Comparison of ENCODE assay signal across 15 cellular contexts in genomic region chr7:86116-86515, GRCh38.
"Had no signal": no experiment of that assay in that cellular context is flagged by ENCODE, and none has a peak within 500 bp of the region (broad histone marks: within the 10 kb centered on the region; RNA-seq: fewer than 3 reads in every experiment).

No MANE protein-coding gene starts in this region.

- H3K27me3 ChIP-seq: breast epithelium, dorsolateral prefrontal cortex, gastroesophageal sphincter, pancreas had no signal

- H3K27ac Mint-ChIP-seq: activated CD4-positive, alpha-beta memory T cell treated with anti-CD3 and anti-CD28 coated beads, Interleukin-2, amount 10 ng/mL, durations not matched to agents 7 days and 5 days; activated naive CD8-positive, alpha-beta T cell treated with anti-CD3 and anti-CD28 coated beads, Interleukin-2, amount 10 ng/mL, durations not matched to agents 7 days and 5 days; activated T-cell treated with anti-CD3 and anti-CD28 coated beads, Interleukin-2, amount 50 U/mL, for 72 hours; memory B cell; T-helper 17 cell had no signal

- DNase-seq: activated CD4-positive, alpha-beta memory T cell treated with anti-CD3 and anti-CD28 coated beads, Interleukin-2, amount 10 ng/mL, durations not matched to agents 7 days and 5 days; activated gamma-delta T cell treated with Interleukin-2 at 50 U/mL for 16 hours; activated naive CD8-positive, alpha-beta T cell treated with anti-CD3 and anti-CD28 coated beads, Interleukin-2, amount 10 ng/mL, durations not matched to agents 7 days and 5 days; activated T-cell treated with anti-CD3 and anti-CD28 coated beads, Interleukin-2, amount 50 U/mL, for 72 hours; nephron progenitor cell; stimulated activated CD4-positive, alpha-beta T cell treated with anti-CD3 and anti-CD28 coated beads, Interleukin-4, amount 100 ng/mL, for 1 hour; stimulated activated naive CD4-positive, alpha-beta T cell treated with Interleukin-2 at 50 U/mL for 16 hours; T-helper 17 cell; WERI-Rb-1 had no signal

- H3K4me3 Mint-ChIP-seq: activated CD4-positive, alpha-beta memory T cell treated with anti-CD3 and anti-CD28 coated beads, Interleukin-2, amount 10 ng/mL, durations not matched to agents 7 days and 5 days; activated naive CD8-positive, alpha-beta T cell treated with anti-CD3 and anti-CD28 coated beads, Interleukin-2, amount 10 ng/mL, durations not matched to agents 7 days and 5 days; activated T-cell treated with anti-CD3 and anti-CD28 coated beads, Interleukin-2, amount 50 U/mL, for 72 hours; memory B cell; nephron progenitor cell; T-helper 17 cell had no signal

- H3K36me3 ChIP-seq: breast epithelium, gastroesophageal sphincter, pancreas, suprapubic skin, WERI-Rb-1 had no signal

- H3K4me3 ChIP-seq: breast epithelium, dorsolateral prefrontal cortex, gastroesophageal sphincter, pancreas, suprapubic skin had no signal

- H3K27me3 Mint-ChIP-seq: activated CD4-positive, alpha-beta memory T cell treated with anti-CD3 and anti-CD28 coated beads, Interleukin-2, amount 10 ng/mL, durations not matched to agents 7 days and 5 days; activated naive CD8-positive, alpha-beta T cell treated with anti-CD3 and anti-CD28 coated beads, Interleukin-2, amount 10 ng/mL, durations not matched to agents 7 days and 5 days had no signal

- ATAC-seq: activated T-cell treated with anti-CD3 and anti-CD28 coated beads, Interleukin-2, amount 50 U/mL, for 72 hours; gastroesophageal sphincter; pancreas; T-helper 17 cell had no signal

- H3K27ac ChIP-seq: pancreas, suprapubic skin, WERI-Rb-1 had no signal

- H3K36me3 Mint-ChIP-seq: activated naive CD8-positive, alpha-beta T cell treated with anti-CD3 and anti-CD28 coated beads, Interleukin-2, amount 10 ng/mL, durations not matched to agents 7 days and 5 days; memory B cell had no signal

- H3K9me3 Mint-ChIP-seq: activated naive CD8-positive, alpha-beta T cell treated with anti-CD3 and anti-CD28 coated beads, Interleukin-2, amount 10 ng/mL, durations not matched to agents 7 days and 5 days; activated T-cell treated with anti-CD3 and anti-CD28 coated beads, Interleukin-2, amount 50 U/mL, for 72 hours; memory B cell; nephron progenitor cell had no signal

- H3K9me3 ChIP-seq: breast epithelium, gastroesophageal sphincter, pancreas, suprapubic skin had no signal
